Comparison of ENCODE assay signal across 3 cellular contexts in the genomic region with DNA sequence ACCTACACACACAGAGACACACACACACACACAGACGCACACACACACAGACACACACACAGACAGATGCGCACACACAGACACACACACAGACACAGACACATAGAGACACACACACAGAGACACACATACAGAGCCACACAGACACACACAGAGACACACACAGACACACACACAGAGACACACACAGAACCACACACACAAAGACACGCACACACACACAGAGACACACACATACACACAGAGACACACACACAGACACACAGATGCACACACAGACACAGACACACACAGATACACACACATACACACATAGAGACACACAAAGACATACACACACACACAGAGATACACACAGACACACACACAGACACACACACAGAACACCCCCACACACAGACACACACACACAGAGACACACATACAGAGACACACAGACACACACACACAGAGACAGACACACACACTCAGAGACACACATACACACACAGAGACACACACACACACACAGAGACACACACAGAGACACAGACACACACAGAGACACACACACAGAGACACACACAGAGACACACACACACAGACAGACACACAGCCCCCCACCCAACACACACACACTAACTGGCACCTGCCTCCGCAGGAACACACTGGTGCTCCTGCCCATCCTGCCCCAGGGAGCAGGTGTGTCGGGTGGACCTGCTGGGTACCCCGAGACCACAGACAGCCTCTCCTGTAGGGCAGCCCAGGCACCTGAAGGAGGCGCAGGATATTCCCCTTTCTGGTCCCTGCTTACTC.
A peak's percentile ranks its signal among the peaks of the same experiment; 100 is the strongest.
TF ChIP-seq lines count a peak whose summit lies in the region.

No MANE protein-coding gene starts in this region.

TF ChIP-seq in WTC11, 78 proteins besides CTCF, POLR2A, EP300 and RAD21:
- TF ChIP-seq, protein P1, sequence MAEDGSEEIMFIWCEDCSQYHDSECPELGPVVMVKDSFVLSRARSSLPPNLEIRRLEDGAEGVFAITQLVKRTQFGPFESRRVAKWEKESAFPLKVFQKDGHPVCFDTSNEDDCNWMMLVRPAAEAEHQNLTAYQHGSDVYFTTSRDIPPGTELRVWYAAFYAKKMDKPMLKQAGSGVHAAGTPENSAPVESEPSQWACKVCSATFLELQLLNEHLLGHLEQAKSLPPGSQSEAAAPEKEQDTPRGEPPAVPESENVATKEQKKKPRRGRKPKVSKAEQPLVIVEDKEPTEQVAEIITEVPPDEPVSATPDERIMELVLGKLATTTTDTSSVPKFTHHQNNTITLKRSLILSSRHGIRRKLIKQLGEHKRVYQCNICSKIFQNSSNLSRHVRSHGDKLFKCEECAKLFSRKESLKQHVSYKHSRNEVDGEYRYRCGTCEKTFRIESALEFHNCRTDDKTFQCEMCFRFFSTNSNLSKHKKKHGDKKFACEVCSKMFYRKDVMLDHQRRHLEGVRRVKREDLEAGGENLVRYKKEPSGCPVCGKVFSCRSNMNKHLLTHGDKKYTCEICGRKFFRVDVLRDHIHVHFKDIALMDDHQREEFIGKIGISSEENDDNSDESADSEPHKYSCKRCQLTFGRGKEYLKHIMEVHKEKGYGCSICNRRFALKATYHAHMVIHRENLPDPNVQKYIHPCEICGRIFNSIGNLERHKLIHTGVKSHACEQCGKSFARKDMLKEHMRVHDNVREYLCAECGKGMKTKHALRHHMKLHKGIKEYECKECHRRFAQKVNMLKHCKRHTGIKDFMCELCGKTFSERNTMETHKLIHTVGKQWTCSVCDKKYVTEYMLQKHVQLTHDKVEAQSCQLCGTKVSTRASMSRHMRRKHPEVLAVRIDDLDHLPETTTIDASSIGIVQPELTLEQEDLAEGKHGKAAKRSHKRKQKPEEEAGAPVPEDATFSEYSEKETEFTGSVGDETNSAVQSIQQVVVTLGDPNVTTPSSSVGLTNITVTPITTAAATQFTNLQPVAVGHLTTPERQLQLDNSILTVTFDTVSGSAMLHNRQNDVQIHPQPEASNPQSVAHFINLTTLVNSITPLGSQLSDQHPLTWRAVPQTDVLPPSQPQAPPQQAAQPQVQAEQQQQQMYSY (CRISPR knock-in tag; IDR thresholded peaks at IDR 0.05), result peak; percentile 31; the same call in 1 of the 2 replicates
- 0 out of 2 replicates have a peak, but pooled peaks have one; percentile 19 for TF ChIP-seq ZNF121 (CRISPR knock-in tag; IDR thresholded peaks at IDR 0.05)
- TF ChIP-seq, protein P2, sequence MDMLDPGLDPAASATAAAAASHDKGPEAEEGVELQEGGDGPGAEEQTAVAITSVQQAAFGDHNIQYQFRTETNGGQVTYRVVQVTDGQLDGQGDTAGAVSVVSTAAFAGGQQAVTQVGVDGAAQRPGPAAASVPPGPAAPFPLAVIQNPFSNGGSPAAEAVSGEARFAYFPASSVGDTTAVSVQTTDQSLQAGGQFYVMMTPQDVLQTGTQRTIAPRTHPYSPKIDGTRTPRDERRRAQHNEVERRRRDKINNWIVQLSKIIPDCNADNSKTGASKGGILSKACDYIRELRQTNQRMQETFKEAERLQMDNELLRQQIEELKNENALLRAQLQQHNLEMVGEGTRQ (CRISPR knock-in tag; IDR thresholded peaks at IDR 0.05), result no peak

TF ChIP-seq in neural cell, 6 proteins besides CTCF, POLR2A, EP300 and RAD21:
- TF ChIP-seq EZH2 (IDR thresholded peaks at IDR 0.05; ENCODE audit: borderline replicate concordance, insufficient read depth, low read length, poor library complexity, severe bottlenecking), result no peak
- TF ChIP-seq MXI1 (conservative IDR thresholded peaks at IDR 0.05; ENCODE audit: poor library complexity, severe bottlenecking), result no peak
- no peak for TF ChIP-seq POLR2AphosphoS5 (IDR thresholded peaks at IDR 0.05)
- no peak for TF ChIP-seq TAF1 (IDR thresholded peaks at IDR 0.05; ENCODE audit: low read depth)

TF ChIP-seq in HEK293T, 16 proteins besides CTCF, POLR2A, EP300 and RAD21:
- TF ChIP-seq CTBP1 (IDR thresholded peaks at IDR 0.05; ENCODE audit: borderline replicate concordance) (no peak), NFRKB (IDR thresholded peaks at IDR 0.05) (no peak), TARDBP (IDR thresholded peaks at IDR 0.05) (no peak), HDGF (IDR thresholded peaks at IDR 0.05; ENCODE audit: borderline replicate concordance) (no peak), FOXA1 (IDR thresholded peaks at IDR 0.05) (no peak), SP1 (IDR thresholded peaks at IDR 0.05) (no peak), ARNT (IDR thresholded peaks at IDR 0.05) (no peak), LEF1 (IDR thresholded peaks at IDR 0.05; ENCODE audit: borderline replicate concordance) (no peak), ELF4 (IDR thresholded peaks at IDR 0.05) (no peak), ZNF384 (IDR thresholded peaks at IDR 0.05) (no peak), SUZ12 (IDR thresholded peaks at IDR 0.05) (no peak), L3MBTL2 (conservative IDR thresholded peaks at IDR 0.05) (no peak), BHLHE40 (IDR thresholded peaks at IDR 0.05; ENCODE audit: borderline replicate concordance) (no peak)
